23 cellular contexts compared by ENCODE assay signal in the genomic region with DNA sequence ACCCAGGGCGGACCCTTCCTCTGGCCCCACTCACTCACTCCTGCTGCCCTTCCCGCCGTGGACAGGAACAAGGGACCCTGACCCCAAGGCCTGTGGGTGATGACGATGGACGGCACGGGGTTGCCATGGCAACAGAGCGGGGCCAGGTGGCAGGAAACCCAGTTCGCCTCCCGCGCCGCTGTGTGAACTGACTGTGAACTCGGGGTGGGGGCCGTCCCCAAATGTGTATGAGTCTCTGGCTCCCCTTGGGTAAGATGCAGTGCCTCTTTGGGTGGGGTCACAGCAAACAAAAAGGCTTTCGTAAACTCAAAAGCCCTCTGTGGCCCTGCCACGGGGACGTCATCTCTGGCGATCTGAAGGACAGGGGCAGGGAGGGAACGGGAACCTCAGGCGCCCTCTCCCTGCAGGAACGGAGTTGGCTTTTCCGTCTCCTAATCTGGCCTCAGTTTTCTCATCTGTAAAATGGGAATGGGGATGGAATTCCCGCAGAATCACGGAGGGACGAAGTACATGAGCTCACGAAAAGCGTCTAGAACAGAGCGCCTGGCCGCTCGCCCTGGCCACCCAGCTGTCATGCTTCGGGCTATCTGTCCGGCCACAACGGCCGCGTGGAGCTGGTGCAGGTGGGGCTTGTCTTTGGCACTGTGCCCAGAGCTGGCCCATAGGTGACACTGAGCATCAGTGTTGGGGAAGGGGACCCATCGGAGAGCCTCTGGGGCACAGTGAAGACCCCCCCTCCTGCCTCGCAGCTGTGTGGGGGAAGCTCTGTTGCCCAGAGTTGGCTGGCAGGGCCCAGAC. TPM values are rescaled to one million over a fixed set of nuclear protein-coding genes. Genes with fewer than 3 reads are reported as not detected.
A peak's percentile ranks its signal among the peaks of the same experiment; 100 is the strongest.
DNase-seq lines count a peak whose midpoint lies in the region; ATAC-seq and TF ChIP-seq lines count a peak whose summit lies in the region.
"Had no signal": no experiment of that assay in that cellular context is flagged by ENCODE, and none has a peak within 500 bp of the region (broad histone marks: within the 10 kb centered on the region; RNA-seq: fewer than 3 reads in every experiment).

No MANE protein-coding gene starts in this region.

- peaks cover 36% of the 10 kb centered on the region for H3K36me3 ChIP-seq in BLaER1
- H3K36me3 ChIP-seq in Peyer's patch = no peaks in the 10 kb centered on the region
- no peaks in the 10 kb centered on the region for H3K36me3 ChIP-seq in HAP-1 (replicated peaks)
- no peaks in the 10 kb centered on the region for H3K36me3 ChIP-seq in thyroid gland
- H3K36me3 ChIP-seq: esophagus squamous epithelium, stomach had no signal

- peak overlapping the region; percentile 32; the same call in 1 of the 2 replicates for H3K9ac ChIP-seq in BLaER1
- H3K9ac ChIP-seq: parathyroid adenoma had no signal

- intact Hi-C loops in thyroid gland (cut with DNase I) = no loop called here

- TF ChIP-seq CTCF in Peyer's patch (IDR thresholded peaks at IDR 0.05) (no peak), thyroid gland (IDR thresholded peaks at IDR 0.05) (no peak), osteocyte (IDR thresholded peaks at IDR 0.05) (no peak)

- H3K4me3 Mint-ChIP-seq in memory B cell = peak overlapping the region; percentile 29
- H3K4me3 Mint-ChIP-seq in osteocyte (ENCODE audit: unreplicated experiment) = no peak overlapping the region
- H3K4me3 Mint-ChIP-seq: activated naive CD4-positive, alpha-beta T cell treated with anti-CD3 and anti-CD28 coated beads for 36 hours had no signal

- H3K27ac ChIP-seq in BLaER1 (peak overlapping the region; percentile 39), Peyer's patch (peak overlapping the region in 1 of 4 donors; percentile 31), thyroid gland (no peak overlapping the region)
- H3K27ac ChIP-seq: parathyroid adenoma had no signal

- H3K9me3 ChIP-seq in BLaER1 (no peaks in the 10 kb centered on the region), Peyer's patch (no peaks in the 10 kb centered on the region), HAP-1 (no peaks in the 10 kb centered on the region), thyroid gland (no peaks in the 10 kb centered on the region)
- H3K9me3 ChIP-seq: esophagus squamous epithelium, stomach had no signal

- H3K4me1 ChIP-seq in BLaER1 (peaks cover 92% of the 10 kb centered on the region), Peyer's patch (peaks cover 0 to 7% (median 1%) of the 10 kb centered on the region in 4 donors), HAP-1 (no peaks in the 10 kb centered on the region), thyroid gland (peaks cover 0 to 2% of the 10 kb centered on the region in 2 donors)
- H3K4me1 ChIP-seq: Caco-2, parathyroid adenoma had no signal

- H3K27me3 Mint-ChIP-seq in memory B cell (no peaks in the 10 kb centered on the region), osteocyte (ENCODE audit: unreplicated experiment) (peaks cover 10% of the 10 kb centered on the region)

- peak; percentile 43 for DNase-seq in Daoy (ENCODE audit: low read depth)
- DNase-seq in Peyer's patch = peak in 2 of 3 donors; percentile 68 to 75
- peak in 1 of 2 donors; percentile 47 for DNase-seq in memory B cell (ENCODE audit: low spot score in 2 of 2)
- no peak for DNase-seq in HAP-1 (ENCODE audit: low spot score in 2 of 2)
- no peak for DNase-seq in thyroid gland
- no peak for DNase-seq in osteocyte (ENCODE audit: extremely low spot score, unreplicated experiment)
- no peak for DNase-seq in dedifferentiated amniotic fluid mesenchymal stem cell (ENCODE audit: extremely low spot score)
- DNase-seq: activated naive CD4-positive, alpha-beta T cell treated with anti-CD3 and anti-CD28 coated beads for 36 hours; activated T-cell treated with anti-CD3 and anti-CD28 coated beads, Interleukin-2, amount 50 U/mL, for 1 hour; Caco-2; central memory CD4-positive, alpha-beta T cell; effector CD4-positive, alpha-beta T cell; esophagus squamous epithelium; HCEC 1CT; NCI-H1694 treated with DMSO at 0.1 percent for 48 hours; NK-92 treated with Interleukin-12 subunit alpha and Interleukin-12 subunit beta, amount 100 ng/mL, for 24 hours; stomach; SW 1271 had no signal

- in situ Hi-C loops in HAP-1 (cut with MboI; ENCODE audit: low sequenced_read_pairs) = no loop called here

- H3K27me3 ChIP-seq in BLaER1 = no peaks in the 10 kb centered on the region
- no peaks in the 10 kb centered on the region for H3K27me3 ChIP-seq in Peyer's patch
- H3K27me3 ChIP-seq in HAP-1 (ENCODE audit: low read depth) = no peaks in the 10 kb centered on the region
- H3K27me3 ChIP-seq in thyroid gland = no peaks in the 10 kb centered on the region

- H4K20me1 ChIP-seq in BLaER1 = peaks cover 92% of the 10 kb centered on the region

- no peak for TF ChIP-seq POLR2A in Peyer's patch (IDR thresholded peaks at IDR 0.05)
- TF ChIP-seq POLR2A in thyroid gland (IDR thresholded peaks at IDR 0.05) = no peak

- H3K36me3 Mint-ChIP-seq in memory B cell (peaks cover 20% of the 10 kb centered on the region), osteocyte (ENCODE audit: unreplicated experiment) (no peaks in the 10 kb centered on the region)

- H3K9me3 Mint-ChIP-seq in memory B cell = no peaks in the 10 kb centered on the region
- H3K9me3 Mint-ChIP-seq in osteocyte (ENCODE audit: unreplicated experiment) = no peaks in the 10 kb centered on the region
- H3K9me3 Mint-ChIP-seq: activated naive CD4-positive, alpha-beta T cell treated with anti-CD3 and anti-CD28 coated beads for 36 hours had no signal

- peak; percentile 81 for ATAC-seq in memory B cell (ENCODE audit: low read depth)

- H3K4me3 ChIP-seq in BLaER1 (no peak overlapping the region), Peyer's patch (no peak overlapping the region), HAP-1 (no peak overlapping the region), thyroid gland (replicated peaks in 1 of 3) (no peak overlapping the region)
- H3K4me3 ChIP-seq: esophagus squamous epithelium, stomach had no signal

- H3K27ac Mint-ChIP-seq in memory B cell = peak overlapping the region; percentile 88
- H3K27ac Mint-ChIP-seq in osteocyte (ENCODE audit: unreplicated experiment) = no peak overlapping the region
- H3K27ac Mint-ChIP-seq: activated naive CD4-positive, alpha-beta T cell treated with anti-CD3 and anti-CD28 coated beads for 36 hours had no signal

- WGBS in thyroid gland, 2 donors = 74 to 78% methylated on average over 27 to 34 of the region's 36 CpGs

- H3K4me2 ChIP-seq in BLaER1 = peak overlapping the region; percentile 90

- H3K4me1 Mint-ChIP-seq in memory B cell (peaks cover 36% of the 10 kb centered on the region), osteocyte (ENCODE audit: unreplicated experiment) (peaks cover 16% of the 10 kb centered on the region)

RNA-seq across cellular contexts. Expression of a gene that starts 44.9 kb away (rescaled TPM):
- total RNA-seq in Daoy (2014; rRNA removed; shearing (Covaris generic)) = not detected in 2 replicates
- not detected for total RNA-seq in Peyer's patch
- not detected for total RNA-seq in thyroid gland
- not detected in 2 replicates for total RNA-seq in osteocyte
- total RNA-seq: activated naive CD4-positive, alpha-beta T cell treated with anti-CD3 and anti-CD28 coated beads for 36 hours; Caco-2; esophagus squamous epithelium; lower leg skin; RPMI7951; stomach; ureter had no signal

RNA-seq across cellular contexts. Expression of a gene that starts 54.4 kb away (rescaled TPM):
- total RNA-seq in Daoy (2014; rRNA removed; shearing (Covaris generic)) = 27.7 and 31.6 TPM in 2 replicates
- total RNA-seq in Peyer's patch (10 to 100 TPM; 20.4 to 47.9 (median 35.4) TPM), thyroid gland (10 to 100 TPM; 18.9 to 50.4 (median 43.8) TPM), osteocyte (71.7 and 74.0 TPM in 2 replicates)

RNA-seq across cellular contexts. Expression of a gene that starts 54.6 kb away (rescaled TPM):
- total RNA-seq in Daoy (2014; rRNA removed; shearing (Covaris generic)) = 4.5 and 8.4 TPM in 2 replicates
- total RNA-seq in Peyer's patch = 100 to 1,000 TPM in 3 of 4 donors, 10 to 100 TPM in 1; 46.4 to 180 (median 133) TPM
- 10 to 100 TPM; 14.4 to 41.9 (median 33.0) TPM for total RNA-seq in thyroid gland
- total RNA-seq in osteocyte = 47.0 and 51.5 TPM in 2 replicates

Comparison
In these comparisons a context has a peak if more than half of its experiments do, and no peak if none do; other contexts are left out.
1. DNase-seq: peak in Daoy (single experiment) and Peyer's patch (2 of 3); none in HAP-1 (0 of 2), thyroid gland (0 of 2), osteocyte (single experiment) and dedifferentiated amniotic fluid mesenchymal stem cell (single experiment).